In the genomic region with DNA sequence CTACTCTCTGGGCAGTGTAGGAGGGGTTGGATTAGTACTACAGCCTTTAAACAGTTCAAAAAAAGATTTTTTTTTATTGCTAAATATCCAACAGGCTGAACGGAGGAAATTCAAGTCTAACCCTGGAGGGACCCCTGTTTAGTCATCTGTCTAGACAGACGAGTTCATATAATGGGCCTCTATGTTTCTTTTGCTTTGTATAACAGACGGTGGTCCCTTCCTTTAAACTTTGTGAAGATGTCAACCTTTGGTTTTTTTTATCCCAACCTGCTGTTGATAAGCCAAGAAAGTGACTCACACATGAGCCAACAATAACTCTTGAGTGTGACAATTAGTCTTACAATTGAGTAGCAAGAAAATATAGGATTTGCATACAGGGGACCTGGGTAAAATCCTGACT, we compare ENCODE assay signal across 11 cellular contexts. TPM values are rescaled to one million over a fixed set of nuclear protein-coding genes. Genes with fewer than 3 reads are reported as not detected.
DNase-seq lines count a peak whose midpoint lies in the region; ATAC-seq, FAIRE-seq and TF ChIP-seq lines count a peak whose summit lies in the region.
"Had no signal": no experiment of that assay in that cellular context is flagged by ENCODE, and none has a peak within 500 bp of the region (broad histone marks: within the 10 kb centered on the region; RNA-seq: fewer than 3 reads in every experiment).

No MANE protein-coding gene starts in this region.

- no peak overlapping the region for H2BK20ac ChIP-seq in H9 (ENCODE audit: low read depth, low read length, poor library complexity, severe bottlenecking)

- H3K79me1 ChIP-seq in H9 (ENCODE audit: insufficient read depth, low read depth, low read length, poor library complexity, severe bottlenecking) = no peaks in the 10 kb centered on the region

- H3K9ac ChIP-seq in endothelial cell of umbilical vein (replicated peaks; ENCODE audit: extremely low read depth, insufficient read depth, low read length) (peak overlapping the region; percentile 90), H9 (ENCODE audit: extremely low read depth, insufficient read length, low read length) (no peak overlapping the region)

- DNase-seq in Caco-2 (no peak), PC-9 (peak in 1 of 2 experiments; percentile 69), endothelial cell of umbilical vein (ENCODE audit: low read depth, low spot score) (peak; percentile 96), nephron progenitor cell (no peak), aorta (no peak), NCI-H510A (lab: John Stamatoyannopoulos, UW) (no peak), H9 (no peak)
- DNase-seq: activated naive CD4-positive, alpha-beta T cell; stimulated activated naive CD8-positive, alpha-beta T cell treated with anti-CD3 and anti-CD28 coated beads, Interleukin-15, Interleukin-2, amounts not matched to agents 100 U/mL and 50 U/mL, for 24 hours had no signal

- H4K91ac ChIP-seq in H9 (ENCODE audit: insufficient read length, low read depth, low read length) = no peak overlapping the region

- H3K4me3 Mint-ChIP-seq in Caco-2 (ENCODE audit: unreplicated experiment) (no peak overlapping the region), nephron progenitor cell (no peak overlapping the region), H9 (no peak overlapping the region)
- H3K4me3 Mint-ChIP-seq: natural killer cell treated with Interleukin-12 subunit alpha and Interleukin-12 subunit beta and Interleukin-15 and Interleukin-18, amount 100 ng/mL, for 72 hours had no signal

- no peak overlapping the region for H2BK12ac ChIP-seq in H9 (ENCODE audit: insufficient read length, low read depth, low read length)

- H3K36me3 Mint-ChIP-seq in Caco-2 (ENCODE audit: insufficient read depth, unreplicated experiment) (peaks cover 1% of the 10 kb centered on the region), nephron progenitor cell (ENCODE audit: low read depth) (peaks cover 11% of the 10 kb centered on the region), H9 (ENCODE audit: insufficient read depth in 1 of 3, low read depth in 3 of 3) (no peaks in the 10 kb centered on the region)
- H3K36me3 Mint-ChIP-seq: natural killer cell treated with Interleukin-12 subunit alpha and Interleukin-12 subunit beta and Interleukin-15 and Interleukin-18, amount 100 ng/mL, for 72 hours had no signal

- H3K9me3 Mint-ChIP-seq in Caco-2 (ENCODE audit: unreplicated experiment) (no peaks in the 10 kb centered on the region), nephron progenitor cell (peaks cover 3% of the 10 kb centered on the region), H9 (no peaks in the 10 kb centered on the region)
- H3K9me3 Mint-ChIP-seq: natural killer cell treated with Interleukin-12 subunit alpha and Interleukin-12 subunit beta and Interleukin-15 and Interleukin-18, amount 100 ng/mL, for 72 hours had no signal

- H3K4me1 Mint-ChIP-seq in Caco-2 (ENCODE audit: low read depth, unreplicated experiment) = peaks cover 36% of the 10 kb centered on the region
- peaks cover 54% of the 10 kb centered on the region for H3K4me1 Mint-ChIP-seq in nephron progenitor cell
- no peaks in the 10 kb centered on the region; a peak in 1 of 4 replicates for H3K4me1 Mint-ChIP-seq in H9

- H3K14ac ChIP-seq in H9 (ENCODE audit: insufficient read depth, low read length) = no peak overlapping the region

- H2AFZ ChIP-seq in PC-9 (no peak overlapping the region), endothelial cell of umbilical vein (ENCODE audit: low read depth, low read length) (no peak overlapping the region), H9 (ENCODE audit: low read length) (no peak overlapping the region)

- H3K27ac ChIP-seq in PC-9 (peak overlapping the region; percentile 53), endothelial cell of umbilical vein (ENCODE audit: insufficient read depth, low read depth, low read length) (peak overlapping the region; percentile 97), aorta (ENCODE audit: low read depth in 1 of 2, low read length in 2 of 2) (no peak overlapping the region), H9 (ENCODE audit: insufficient read length, low read depth, low read length) (no peak overlapping the region)

- POLR2A ChIA-PET in Caco-2 (lab: Charles Lee) (no interaction called here), PC-9 (lab: Charles Lee; ENCODE audit: unreplicated experiment) (interaction anchor here (0.6 to 0.7 kb wide), 3 partner anchors 12 to 104 kb away, joined by 3 to 6 read pairs (median 4); no protein-coding TSS in a partner anchor), endothelial cell of umbilical vein (lab: Charles Lee) (no interaction called here)

- H3K9me2 ChIP-seq in PC-9 (ENCODE audit: insufficient read depth) = no peaks in the 10 kb centered on the region

- no TSS peak for BruUV-seq in Caco-2 (replicated peaks; lab: Mats Ljungman, UMichigan)
- no TSS peak for BruUV-seq in PC-9 (replicated peaks; lab: Mats Ljungman, UMichigan)
- BruUV-seq in endothelial cell of umbilical vein (replicated peaks; lab: Mats Ljungman, UMichigan) = TSS peak; percentile 34

- H3K4me1 ChIP-seq in Caco-2 (peaks cover 61% of the 10 kb centered on the region), PC-9 (replicated peaks; ENCODE audit: insufficient read depth) (peaks cover 65% of the 10 kb centered on the region), endothelial cell of umbilical vein (ENCODE audit: control insufficient read depth, extremely low read depth, insufficient read depth, low read length) (peaks cover 42% of the 10 kb centered on the region), aorta (ENCODE audit: control insufficient read depth in 1 of 2, insufficient read depth in 2 of 2, low read length in 2 of 2) (peaks cover 5 to 12% of the 10 kb centered on the region in 2 donors), H9 (ENCODE audit: insufficient read depth, low read length) (no peaks in the 10 kb centered on the region)

- H3F3A ChIP-seq in PC-9 (ENCODE audit: insufficient read depth, low read depth) = peaks cover 41% of the 10 kb centered on the region

- H2BK120ac ChIP-seq in H9 (ENCODE audit: low read depth, low read length, poor library complexity, severe bottlenecking) = no peak overlapping the region

- no peak overlapping the region for H3K4ac ChIP-seq in H9 (ENCODE audit: low read depth, low read length)

- H3K56ac ChIP-seq in H9 (ENCODE audit: insufficient read length, low read depth, low read length) = no peak overlapping the region

- H2AK5ac ChIP-seq in H9 (ENCODE audit: insufficient read length, low read length) = no peak overlapping the region

- H4K20me1 ChIP-seq in PC-9 (ENCODE audit: insufficient read depth) = no peaks in the 10 kb centered on the region
- H4K20me1 ChIP-seq in endothelial cell of umbilical vein (replicated peaks; ENCODE audit: control insufficient read depth, extremely low read depth, insufficient read depth, low read length) = no peaks in the 10 kb centered on the region
- H4K20me1 ChIP-seq in H9 (ENCODE audit: control insufficient read depth, insufficient read depth, insufficient read length) = no peaks in the 10 kb centered on the region

- H4K5ac ChIP-seq in H9 (ENCODE audit: insufficient read length, low read depth, low read length) = no peak overlapping the region

- peaks cover 85% of the 10 kb centered on the region for H3K79me2 ChIP-seq in PC-9 (ENCODE audit: low read depth)
- no peaks in the 10 kb centered on the region for H3K79me2 ChIP-seq in endothelial cell of umbilical vein (ENCODE audit: control insufficient read depth, insufficient read depth, low read length)
- no peaks in the 10 kb centered on the region for H3K79me2 ChIP-seq in H9 (ENCODE audit: insufficient read depth, low read length)

- no peak overlapping the region for H2BK15ac ChIP-seq in H9 (ENCODE audit: low read depth, low read length)

- H3K27me3 ChIP-seq in Caco-2 (replicated peaks; ENCODE audit: control insufficient read depth, insufficient read depth, low read length) = no peaks in the 10 kb centered on the region
- H3K27me3 ChIP-seq in PC-9 (ENCODE audit: insufficient read depth, low read depth) = no peaks in the 10 kb centered on the region
- no peaks in the 10 kb centered on the region for H3K27me3 ChIP-seq in endothelial cell of umbilical vein (ENCODE audit: control insufficient read depth in 2 of 2, insufficient read depth in 2 of 2, low read length in 2 of 2)
- H3K27me3 ChIP-seq in aorta (ENCODE audit: control insufficient read depth in 1 of 2, insufficient read depth in 2 of 2, low read length in 1 of 2) = no peaks in the 10 kb centered on the region
- H3K27me3 ChIP-seq in H9 (ENCODE audit: insufficient read depth, low read length) = no peaks in the 10 kb centered on the region

- peak overlapping the region; percentile 71 for H3K27ac Mint-ChIP-seq in Caco-2 (ENCODE audit: unreplicated experiment)
- peak overlapping the region; percentile 90 for H3K27ac Mint-ChIP-seq in nephron progenitor cell
- H3K27ac Mint-ChIP-seq in H9 = no peak overlapping the region
- H3K27ac Mint-ChIP-seq: natural killer cell treated with Interleukin-12 subunit alpha and Interleukin-12 subunit beta and Interleukin-15 and Interleukin-18, amount 100 ng/mL, for 72 hours had no signal

- H3T11ph ChIP-seq in H9 (ENCODE audit: low read length) = no peak overlapping the region

- ATAC-seq in HG02884 (IDR thresholded peaks at IDR 0.05; ENCODE audit: unreplicated experiment) (no peak), aorta (ENCODE audit: low FRiP score) (no peak)
- ATAC-seq: natural killer cell treated with Interleukin-12 subunit alpha and Interleukin-12 subunit beta and Interleukin-15 and Interleukin-18, amount 100 ng/mL, for 72 hours; stimulated activated naive CD8-positive, alpha-beta T cell treated with anti-CD3 and anti-CD28 coated beads, Interleukin-15, Interleukin-2, amounts not matched to agents 100 U/mL and 50 U/mL, for 24 hours had no signal

- H3K4me2 ChIP-seq in PC-9 (peak overlapping the region; percentile 76), endothelial cell of umbilical vein (ENCODE audit: insufficient read depth, low read length) (peak overlapping the region; percentile 67), H9 (ENCODE audit: insufficient read depth, insufficient read length, low read length) (no peak overlapping the region)

- H2BK5ac ChIP-seq in H9 (ENCODE audit: insufficient read length, low read length) = no peak overlapping the region

- no peaks in the 10 kb centered on the region for H3K23me2 ChIP-seq in H9 (ENCODE audit: insufficient read length, low read depth, low read length, poor library complexity, severe bottlenecking)

- FAIRE-seq in endothelial cell of umbilical vein (lab: Jason Lieb, UNC) = peak; percentile 65

- H3K27me3 Mint-ChIP-seq in Caco-2 (ENCODE audit: insufficient read depth, unreplicated experiment) (no peaks in the 10 kb centered on the region), nephron progenitor cell (ENCODE audit: low read depth, poor library complexity) (no peaks in the 10 kb centered on the region), H9 (ENCODE audit: low read depth) (no peaks in the 10 kb centered on the region)

- CTCF ChIA-PET in Caco-2 (lab: Charles Lee) (no interaction called here), PC-9 (lab: Charles Lee) (interaction anchor here (0.6 kb wide), 1 partner anchor 114 kb away, joined by 4 read pairs; no protein-coding TSS in a partner anchor), endothelial cell of umbilical vein (lab: Charles Lee) (interaction anchor here (1.9 kb wide), 1 partner anchor 183 kb away, joined by 4 read pairs; no protein-coding TSS in a partner anchor)

- H3K9me3 ChIP-seq in Caco-2 (no peaks in the 10 kb centered on the region), PC-9 (ENCODE audit: insufficient read depth, low read depth) (no peaks in the 10 kb centered on the region), endothelial cell of umbilical vein (replicated peaks; ENCODE audit: control insufficient read depth, insufficient read depth, low read length) (no peaks in the 10 kb centered on the region), aorta (ENCODE audit: control insufficient read depth, low read length) (no peaks in the 10 kb centered on the region), H9 (ENCODE audit: control insufficient read depth, low read depth, low read length) (no peaks in the 10 kb centered on the region)

- intact Hi-C loops in Caco-2 (cut with micrococcal nuclease; ENCODE audit: unreplicated experiment) (no loop called here), PC-9 (cut with micrococcal nuclease; ENCODE audit: unreplicated experiment) (loop anchor here (5.0 kb wide), 1 partner anchor 52 kb away; no protein-coding TSS in a partner anchor), endothelial cell of umbilical vein (cut with micrococcal nuclease) (loop anchor here (1.0 to 5.0 kb wide), 7 partner anchors 8 to 952 kb away; no protein-coding TSS in a partner anchor), aorta (cut with DNase I) (no loop called here)

- no peak overlapping the region for H4K8ac ChIP-seq in H9 (replicated peaks; ENCODE audit: insufficient read length, low read depth, low read length)

- 3 to 7% methylated on average over 3 of the region's 3 CpGs for WGBS in aorta, 2 donors
- no CpG with 5 or more reads among the region's 3 CpGs for whole genome bisulfite sequencing in H9 (ENCODE audit: extremely low coverage, insufficient read length, low lambda C conversion rate)

- no peak for TF ChIP-seq CTCF in Caco-2 (IDR thresholded peaks at IDR 0.05; ENCODE audit: insufficient read depth in 1 of 2, low read depth in 1 of 2, low read length in 1 of 2, severe bottlenecking in 1 of 2, unreplicated experiment in 1 of 2)
- no peak for TF ChIP-seq CTCF in PC-9 (conservative IDR thresholded peaks at IDR 0.05)
- TF ChIP-seq CTCF in endothelial cell of umbilical vein (IDR thresholded peaks at IDR 0.05; ENCODE audit: extremely low read depth in 1 of 2, insufficient read depth in 1 of 2, low read depth in 1 of 2, low read length in 2 of 2) = no peak
- no peak for TF ChIP-seq CTCF in nephron progenitor cell (IDR thresholded peaks at IDR 0.05)
- TF ChIP-seq CTCF in H9 (conservative IDR thresholded peaks at IDR 0.05) = no peak

- dilution Hi-C loops in endothelial cell of umbilical vein (cut with MboI; ENCODE audit: extremely low pct_ligation_motif_present, low sequenced_read_pairs) = no loop called here

- H3K36me3 ChIP-seq in Caco-2 (ENCODE audit: control insufficient read depth, insufficient read depth, low read length) (no peaks in the 10 kb centered on the region), PC-9 (ENCODE audit: low read depth) (0 out of 2 replicates have a peak, but pooled peaks cover 7% of the 10 kb centered on the region), endothelial cell of umbilical vein (ENCODE audit: control insufficient read depth in 2 of 2, extremely low read depth in 1 of 2, insufficient read depth in 2 of 2, low read length in 2 of 2) (no peaks in the 10 kb centered on the region), aorta (ENCODE audit: control insufficient read depth in 1 of 2, insufficient read depth in 2 of 2, low read length in 1 of 2) (no peaks in the 10 kb centered on the region)

- no peaks in the 10 kb centered on the region for H3K9me1 ChIP-seq in endothelial cell of umbilical vein (replicated peaks; ENCODE audit: control insufficient read depth, extremely low read depth, insufficient read depth, low read length)

- TF ChIP-seq POLR2A in endothelial cell of umbilical vein (IDR thresholded peaks at IDR 0.05; ENCODE audit: low read depth, low read length) = no peak

- no peak overlapping the region for H3K4me3 ChIP-seq in Caco-2 (ENCODE audit: low read depth, low read length)
- H3K4me3 ChIP-seq in PC-9 = no peak overlapping the region
- no peak overlapping the region for H3K4me3 ChIP-seq in endothelial cell of umbilical vein (replicated peaks in 1 of 3; ENCODE audit: insufficient read depth in 1 of 3, low read depth in 1 of 3, low read length in 3 of 3)
- H3K4me3 ChIP-seq in aorta (ENCODE audit: low read length in 2 of 2) = no peak overlapping the region

- no peak overlapping the region for H3K18ac ChIP-seq in H9 (ENCODE audit: insufficient read length, low read depth, low read length)

- H3K23ac ChIP-seq in H9 (ENCODE audit: insufficient read length, low read depth, low read length) = no peak overlapping the region

RNA-seq across cellular contexts. Expression of a gene that starts 29.8 kb away (rescaled TPM):
- total RNA-seq in Caco-2 (2022) (12.7 and 14.2 TPM in 2 replicates), PC-9 (2021) (65.7 and 74.3 TPM in 2 replicates), endothelial cell of umbilical vein (31.5 and 43.5 TPM in 2 replicates), aorta (10 to 100 TPM; 15.5 to 18.0 TPM), H9 (2021) (0.13 TPM in 1 of 2 replicates, not detected in the other)
- polyA plus RNA-seq in endothelial cell of umbilical vein (21.2 TPM in 2 replicates), aorta (1 to 10 TPM; 2.2 to 2.6 TPM)
- 19.7 and 27.7 TPM in 2 replicates for polyA plus RNA-seq in endothelial cell of umbilical vein (2011; cell fraction: cytosol; rRNA removed)
- polyA plus RNA-seq in endothelial cell of umbilical vein (2011; cell fraction: nucleus; rRNA removed) = 30.8 and 39.2 TPM in 2 replicates
- polyA plus RNA-seq in endothelial cell of umbilical vein (2012) = 56.7 and 63.7 TPM in 2 replicates
- 62.2 and 63.2 TPM in 2 replicates for polyA minus RNA-seq in endothelial cell of umbilical vein
- polyA minus RNA-seq in endothelial cell of umbilical vein (2011; cell fraction: cytosol; rRNA and poly(A)+ RNA removed) = not detected
- polyA minus RNA-seq in endothelial cell of umbilical vein (2011; cell fraction: nucleus; rRNA and poly(A)+ RNA removed) = 60.3 and 100 TPM in 2 replicates

Comparison
In these comparisons a context has a peak if more than half of its experiments do, and no peak if none do; other contexts are left out.
1. H3K27ac Mint-ChIP-seq: peak in Caco-2 (single experiment) and nephron progenitor cell (single experiment); none in H9 (0 of 3).
2. H3K27ac ChIP-seq: peak in PC-9 (single experiment) and endothelial cell of umbilical vein (single experiment); none in aorta (0 of 2) and H9 (single experiment).
3. RNA of a gene that starts 29.8 kb away (total RNA-seq): 65.7 to 74.3 TPM in PC-9, 31.5 to 43.5 TPM in endothelial cell of umbilical vein, 15.5 to 18.0 TPM in aorta and 12.7 to 14.2 TPM in Caco-2; 0.13 TPM in H9; every median in the first group is over 10 times any median in the second.
4. intact Hi-C loops: an anchor here in PC-9 (5.0 kb wide) and endothelial cell of umbilical vein (1.0 to 5.0 kb wide); none called in Caco-2 and aorta.